In genomic region chr1:247268390-247269045, GRCh38 we compare ENCODE assay signal across 22 cellular contexts. TPM values are rescaled to one million over a fixed set of nuclear protein-coding genes. Genes with fewer than 3 reads are reported as not detected.
"Had no signal": no experiment of that assay in that cellular context is flagged by ENCODE, and none has a peak within 500 bp of the region (broad histone marks: within the 10 kb centered on the region; RNA-seq: fewer than 3 reads in every experiment).

No MANE protein-coding gene starts in this region.

- H3K27me3 ChIP-seq: cardiac muscle cell, dorsolateral prefrontal cortex had no signal

- H3K27me3 Mint-ChIP-seq: activated CD4-positive, alpha-beta memory T cell treated with anti-CD3 and anti-CD28 coated beads for 36 hours; activated CD8-positive, alpha-beta memory T cell treated with anti-CD3 and anti-CD28 coated beads, Interleukin-2, amount 10 ng/mL, durations not matched to agents 7 days and 5 days; activated naive CD4-positive, alpha-beta T cell treated with anti-CD3 and anti-CD28 coated beads, Interleukin-2, amount 10 ng/mL, durations not matched to agents 7 days and 5 days; progenitor cell of endocrine pancreas had no signal

- H3K27ac ChIP-seq: cardiac muscle cell, dorsolateral prefrontal cortex, VCaP had no signal

- H3K36me3 ChIP-seq: cardiac muscle cell had no signal

- H3K36me3 Mint-ChIP-seq: activated CD8-positive, alpha-beta memory T cell treated with anti-CD3 and anti-CD28 coated beads, Interleukin-2, amount 10 ng/mL, durations not matched to agents 7 days and 5 days; activated naive CD4-positive, alpha-beta T cell treated with anti-CD3 and anti-CD28 coated beads, Interleukin-2, amount 10 ng/mL, durations not matched to agents 7 days and 5 days had no signal

- H3K4me3 Mint-ChIP-seq: activated CD4-positive, alpha-beta memory T cell treated with anti-CD3 and anti-CD28 coated beads for 36 hours; activated CD8-positive, alpha-beta memory T cell treated with anti-CD3 and anti-CD28 coated beads, Interleukin-2, amount 10 ng/mL, durations not matched to agents 7 days and 5 days; activated naive CD4-positive, alpha-beta T cell treated with anti-CD3 and anti-CD28 coated beads, Interleukin-2, amount 10 ng/mL, durations not matched to agents 7 days and 5 days; nephron had no signal

- H3K4me3 ChIP-seq: cardiac muscle cell, dorsolateral prefrontal cortex had no signal

- H3K27ac Mint-ChIP-seq: activated CD4-positive, alpha-beta memory T cell treated with anti-CD3 and anti-CD28 coated beads for 36 hours; activated CD8-positive, alpha-beta memory T cell treated with anti-CD3 and anti-CD28 coated beads, Interleukin-2, amount 10 ng/mL, durations not matched to agents 7 days and 5 days; activated naive CD4-positive, alpha-beta T cell treated with anti-CD3 and anti-CD28 coated beads, Interleukin-2, amount 10 ng/mL, durations not matched to agents 7 days and 5 days; nephron; progenitor cell of endocrine pancreas had no signal

- DNase-seq: activated CD4-positive, alpha-beta memory T cell treated with anti-CD3 and anti-CD28 coated beads for 36 hours; activated CD8-positive, alpha-beta memory T cell treated with anti-CD3 and anti-CD28 coated beads, Interleukin-2, amount 10 ng/mL, durations not matched to agents 7 days and 5 days; activated naive CD4-positive, alpha-beta T cell treated with anti-CD3 and anti-CD28 coated beads, Interleukin-2, amount 10 ng/mL, durations not matched to agents 7 days and 5 days; activated T-cell treated with anti-CD3 and anti-CD28 coated beads, Interleukin-2, amount 50 U/mL, for 1 hour; dorsolateral prefrontal cortex; erythroblast; foreskin fibroblast; hippocampal formation; occipital lobe; right cardiac atrium; stimulated activated CD4-positive, alpha-beta T cell treated with anti-CD3 and anti-CD28 coated beads, Interleukin-1b, Interleukin-23, amount 100 ng/mL, for 48 hours; T-helper 1 cell; T1000 had no signal

- H3K4me1 Mint-ChIP-seq: activated CD8-positive, alpha-beta memory T cell treated with anti-CD3 and anti-CD28 coated beads, Interleukin-2, amount 10 ng/mL, durations not matched to agents 7 days and 5 days; activated naive CD4-positive, alpha-beta T cell treated with anti-CD3 and anti-CD28 coated beads, Interleukin-2, amount 10 ng/mL, durations not matched to agents 7 days and 5 days had no signal

RNA-seq across cellular contexts. Expression of gene VN1R5, which starts 12.6 kb away (rescaled TPM):
- total RNA-seq: activated CD4-positive, alpha-beta memory T cell treated with anti-CD3 and anti-CD28 coated beads for 36 hours; activated CD8-positive, alpha-beta memory T cell treated with anti-CD3 and anti-CD28 coated beads, Interleukin-2, amount 10 ng/mL, durations not matched to agents 7 days and 5 days; cardiac muscle cell; dorsolateral prefrontal cortex; kidney epithelial cell; lower leg skin; mesenteric fat pad; occipital lobe; progenitor cell of endocrine pancreas; right cardiac atrium; urinary bladder had no signal
- polyA plus RNA-seq: adipose tissue, cardiac muscle cell, right cardiac atrium, urinary bladder had no signal
